8 cellular contexts compared by ENCODE assay signal in the genomic region with DNA sequence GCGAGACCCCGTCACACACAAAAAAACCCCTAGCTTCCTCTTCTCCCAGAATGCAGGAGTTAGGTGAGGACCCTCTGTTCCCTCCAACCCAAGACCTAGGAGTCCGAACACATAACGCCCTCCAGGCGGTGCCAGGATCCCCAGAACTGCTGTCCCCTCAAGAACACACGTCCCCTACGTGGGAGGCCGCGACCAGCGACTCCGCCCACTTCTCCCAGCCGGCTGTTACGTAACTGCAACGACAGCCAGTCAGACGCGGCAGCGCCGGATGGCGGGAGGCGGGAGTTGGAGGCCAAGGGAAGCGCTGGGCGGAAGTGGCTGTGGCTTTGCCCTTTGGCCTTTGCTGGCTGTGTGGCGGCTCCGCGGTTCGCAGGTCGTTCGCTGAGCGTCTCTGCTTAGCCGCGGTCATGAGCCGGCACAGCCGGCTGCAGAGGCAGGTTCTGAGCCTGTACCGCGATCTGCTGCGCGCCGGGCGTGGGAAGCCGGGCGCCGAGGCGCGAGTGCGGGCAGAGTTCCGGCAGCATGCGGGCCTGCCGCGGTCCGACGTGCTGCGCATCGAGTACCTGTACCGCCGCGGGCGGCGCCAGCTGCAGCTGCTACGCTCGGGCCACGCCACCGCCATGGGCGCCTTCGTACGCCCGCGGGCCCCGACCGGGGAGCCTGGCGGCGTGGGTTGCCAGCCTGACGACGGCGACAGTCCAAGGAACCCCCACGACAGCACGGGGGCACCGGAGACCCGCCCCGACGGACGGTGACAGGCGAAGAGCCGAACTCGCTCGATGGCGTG. TPM values are rescaled to one million over a fixed set of nuclear protein-coding genes. Genes with fewer than 3 reads are reported as not detected.
DNase-seq lines count a peak whose midpoint lies in the region; ATAC-seq lines count a peak whose summit lies in the region.

A gene with protein sequence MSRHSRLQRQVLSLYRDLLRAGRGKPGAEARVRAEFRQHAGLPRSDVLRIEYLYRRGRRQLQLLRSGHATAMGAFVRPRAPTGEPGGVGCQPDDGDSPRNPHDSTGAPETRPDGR (plus strand): TSS at position 321 of the 787 bp plus-strand sequence. CDS start 87 bp downstream, at position 408.

- peaks cover 26 to 30% of the 10 kb centered on the region in 2 donors for H3K4me1 Mint-ChIP-seq in effector memory CD8-positive, alpha-beta T cell (ENCODE audit: low read depth in 2 of 2)

- WGBS in mesenchymal stem cell, result 3% methylated on average over 82 of the region's 86 CpGs

- peak; percentile 86 for ATAC-seq in GM19463 (IDR thresholded peaks at IDR 0.05; ENCODE audit: unreplicated experiment)
- ATAC-seq in effector memory CD8-positive, alpha-beta T cell (replicated peaks), result peak; percentile 88

- peaks cover 0 to 3% of the 10 kb centered on the region in 2 donors for H3K27me3 Mint-ChIP-seq in effector memory CD8-positive, alpha-beta T cell

- H3K36me3 ChIP-seq in mesenchymal stem cell (ENCODE audit: control insufficient read depth in 1 of 2, insufficient read depth in 2 of 2, low read depth in 1 of 2, low read length in 2 of 2), result peaks cover 8 to 19% of the 10 kb centered on the region in 2 experiments

- peaks cover 26% of the 10 kb centered on the region for H3K79me1 ChIP-seq in mesenchymal stem cell (replicated peaks; ENCODE audit: low read length, poor library complexity, severe bottlenecking)

- H4K91ac ChIP-seq in mesenchymal stem cell (ENCODE audit: low read length), result peak within 1 kb of the TSS; percentile 82

- peak within 1 kb of the TSS; percentile 73 to 96 for H3K27ac Mint-ChIP-seq in effector memory CD8-positive, alpha-beta T cell

- H3K4me2 ChIP-seq in mesenchymal stem cell (ENCODE audit: low read length, poor library complexity, severe bottlenecking), result peak within 1 kb of the TSS; percentile 85

- no peak within 1 kb of the TSS for H2AK5ac ChIP-seq in mesenchymal stem cell (ENCODE audit: low read length, severe bottlenecking)

- peak within 1 kb of the TSS in 1 of 2 experiments; percentile 75 for H3K23ac ChIP-seq in mesenchymal stem cell (ENCODE audit: low read length in 2 of 2)

- no peak within 1 kb of the TSS for H2BK5ac ChIP-seq in mesenchymal stem cell (ENCODE audit: low read depth, low read length, poor library complexity, severe bottlenecking)

- H3K4me3 ChIP-seq in mesenchymal stem cell (ENCODE audit: insufficient read depth in 1 of 2, low read depth in 1 of 2, low read length in 2 of 2), result peak within 1 kb of the TSS; percentile 92 to 98

- peaks cover 0 to 5% of the 10 kb centered on the region in 2 experiments for H3K27me3 ChIP-seq in mesenchymal stem cell (ENCODE audit: control insufficient read depth in 1 of 2, insufficient read depth in 1 of 2, low read length in 2 of 2)

- H3K9ac ChIP-seq in mesenchymal stem cell (ENCODE audit: low read length), result peak within 1 kb of the TSS; percentile 89

- H3K36me3 Mint-ChIP-seq in effector memory CD8-positive, alpha-beta T cell (ENCODE audit: insufficient read depth), result peaks cover 12% of the 10 kb centered on the region

- peak within 1 kb of the TSS; percentile 92 for H2AFZ ChIP-seq in mesenchymal stem cell (ENCODE audit: low read depth, low read length)

- no peak within 1 kb of the TSS for H3K27ac ChIP-seq in mesenchymal stem cell (ENCODE audit: low read length, poor library complexity, severe bottlenecking)

- H3K9me3 ChIP-seq in mesenchymal stem cell (ENCODE audit: control insufficient read depth, low read length), result no peaks in the 10 kb centered on the region

- no peak within 1 kb of the TSS for H2BK12ac ChIP-seq in mesenchymal stem cell (ENCODE audit: low read length in 2 of 2)

- no peaks in the 10 kb centered on the region for H3K9me3 Mint-ChIP-seq in effector memory CD8-positive, alpha-beta T cell

- peak within 1 kb of the TSS in 1 of 2 experiments; percentile 57 for H3K14ac ChIP-seq in mesenchymal stem cell (ENCODE audit: low read length in 2 of 2)

- peak within 1 kb of the TSS; percentile 92 for H4K8ac ChIP-seq in mesenchymal stem cell (ENCODE audit: low read length)

- peak within 1 kb of the TSS; percentile 87 to 95 for H3K18ac ChIP-seq in mesenchymal stem cell (ENCODE audit: low read depth in 1 of 2, low read length in 2 of 2)

- H2BK120ac ChIP-seq in mesenchymal stem cell (ENCODE audit: low read depth, low read length), result peak within 1 kb of the TSS; percentile 27

- H2BK15ac ChIP-seq in mesenchymal stem cell (ENCODE audit: low read depth, poor library complexity, severe bottlenecking), result peak within 1 kb of the TSS; percentile 29

- H3K4me1 ChIP-seq in mesenchymal stem cell (ENCODE audit: control insufficient read depth, insufficient read depth, low read depth, low read length), result peaks cover 15% of the 10 kb centered on the region

- H3K4ac ChIP-seq in mesenchymal stem cell (ENCODE audit: low read depth in 1 of 2, low read length in 2 of 2), result peak within 1 kb of the TSS; percentile 70 to 94

- DNase-seq in CMK (ENCODE audit: low read depth), result peak; percentile 94
- DNase-seq in HS-5 (ENCODE audit: low read depth), result peak; percentile 77
- peak; percentile 97 for DNase-seq in NK-92 treated with Interleukin-12 subunit alpha and Interleukin-12 subunit beta, amount 100 ng/mL, for 24 hours (lab: John Stamatoyannopoulos, UW)
- peak; percentile 89 to 90 for DNase-seq in activated CD8-positive, alpha-beta memory T cell treated with anti-CD3 and anti-CD28 coated beads for 4 hours (ENCODE audit: low read depth in 2 of 2)
- DNase-seq in effector memory CD8-positive, alpha-beta T cell, result peak; percentile 86 to 87 (median 86)
- DNase-seq in mesenchymal stem cell, result peak; percentile 95
- DNase-seq in stimulated activated CD8-positive, alpha-beta memory T cell treated with anti-CD3 and anti-CD28 coated beads, Interleukin-12 subunit alpha, Interleukin-12 subunit beta, amount 100 ng/mL, for 4 hours (ENCODE audit: low read depth), result peak; percentile 90

- H3K4me3 Mint-ChIP-seq in effector memory CD8-positive, alpha-beta T cell, result peak within 1 kb of the TSS; percentile 90 to 95

RNA-seq across cellular contexts. Expression of the gene that starts here (rescaled TPM):
- polyA plus RNA-seq in mesenchymal stem cell (2013, experiment 1 of 2), result 13.3 TPM
- polyA plus RNA-seq in mesenchymal stem cell (2013, experiment 2 of 2), result 13.1 TPM
